Comparison of ENCODE assay signal across 8 cellular contexts in genomic region chr10:11403116-11403515, GRCh38.
DNase-seq lines count a peak whose midpoint lies in the region; ATAC-seq lines count a peak whose summit lies in the region.

No MANE protein-coding gene starts in this region.

- peak; percentile 50 for ATAC-seq in HG02623 (IDR thresholded peaks at IDR 0.05; ENCODE audit: unreplicated experiment)

- no peak overlapping the region for H3K4me3 ChIP-seq in H7 (ENCODE audit: insufficient read depth, low read depth, low read length)

- no peaks in the 10 kb centered on the region for H3K36me3 ChIP-seq in H7 (replicated peaks; ENCODE audit: control insufficient read depth, insufficient read depth, low read length)

- peak; percentile 60 for DNase-seq in activated CD4-positive, CD25-positive, alpha-beta regulatory T cell treated with anti-CD3 and anti-CD28 coated beads, Interleukin-2, amount 50 U/mL, for 72 hours
- peak; percentile 87 for DNase-seq in central memory CD4-positive, alpha-beta T cell
- DNase-seq in stimulated activated CD8-positive, alpha-beta memory T cell treated with anti-CD3 and anti-CD28 coated beads, Interleukin-4, amount 100 ng/mL, for 48 hours, result peak; percentile 62
- DNase-seq in H7 (no peak), superior temporal gyrus (ENCODE audit: extremely low spot score) (no peak), EL (no peak), NOMO-1 (lab: John Stamatoyannopoulos, UW; ENCODE audit: unreplicated experiment in 2 of 2) (no peak)

- no peaks in the 10 kb centered on the region for H3K27me3 ChIP-seq in H7 (ENCODE audit: control insufficient read depth, insufficient read depth, low read length)

Comparison
In these comparisons a context has a peak if more than half of its experiments do, and no peak if none do; other contexts are left out.
1. DNase-seq: peak in activated CD4-positive, CD25-positive, alpha-beta regulatory T cell treated with anti-CD3 and anti-CD28 coated beads, Interleukin-2, amount 50 U/mL, for 72 hours (single experiment), central memory CD4-positive, alpha-beta T cell (single experiment) and stimulated activated CD8-positive, alpha-beta memory T cell treated with anti-CD3 and anti-CD28 coated beads, Interleukin-4, amount 100 ng/mL, for 48 hours (single experiment); none in H7 (single experiment), superior temporal gyrus (single experiment), EL (single experiment) and NOMO-1 (0 of 2).